ENCODE assay signal across 8 cellular contexts in the genomic region with DNA sequence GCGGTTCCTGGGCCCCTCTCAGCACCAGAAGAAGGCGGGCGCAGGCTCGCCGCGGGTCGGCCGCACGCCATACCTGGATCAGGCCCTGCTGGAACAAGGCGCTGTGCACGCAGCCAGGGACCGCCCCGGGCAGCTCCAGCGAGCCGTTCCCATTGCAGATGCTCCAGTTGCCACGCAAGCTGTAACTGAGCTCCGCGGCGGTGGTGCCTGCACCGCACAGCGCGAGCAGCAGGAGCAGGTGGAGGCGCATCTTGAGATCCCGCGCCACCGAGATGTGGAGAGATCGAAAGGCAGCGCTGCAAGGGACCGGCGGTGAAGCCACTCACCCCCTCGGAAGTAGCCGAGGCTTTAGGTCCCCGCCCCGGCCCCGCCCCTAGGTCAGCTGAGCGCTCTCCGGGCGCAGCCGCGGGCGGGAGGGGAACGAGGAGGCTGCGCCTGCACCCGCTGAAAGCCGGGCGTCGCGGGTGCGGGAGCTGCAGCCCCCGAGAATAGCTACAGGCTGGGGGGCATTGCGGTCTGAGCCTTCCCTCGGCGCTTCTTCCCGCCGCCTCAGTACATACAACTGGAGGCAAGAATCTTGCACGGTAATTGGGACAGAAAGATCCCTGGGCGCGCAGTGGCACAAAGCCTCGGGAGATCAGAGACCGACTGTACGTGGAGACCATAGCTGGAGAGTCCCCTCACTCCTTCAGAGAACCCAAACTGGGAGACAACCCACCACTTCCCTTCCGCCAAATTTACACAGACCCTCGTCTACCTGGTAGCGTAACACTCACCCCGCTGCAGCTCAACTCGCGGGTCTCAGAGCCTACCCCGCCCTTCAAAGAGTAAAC. TPM values are rescaled to one million over a fixed set of nuclear protein-coding genes. Genes with fewer than 3 reads are reported as not detected.
DNase-seq lines count a peak whose midpoint lies in the region; ATAC-seq and TF ChIP-seq lines count a peak whose summit lies in the region.

A gene (minus strand): TSS at position 324 of the 833 bp plus-strand sequence. CDS start 74 bp downstream, at position 250.

- in situ Hi-C loops in Caki2 (cut with HindIII; ENCODE audit: low pct_unique_long_range_greater_than_20kb, low sequenced_read_pairs) = no loop called here

- WGBS in endodermal cell (ENCODE audit: insufficient coverage in 1 of 2, insufficient read length in 1 of 2), 2 experiments = 0 to 1% methylated on average over 22 to 68 of the region's 68 CpGs
- 0% methylated on average over 45 to 57 of the region's 68 CpGs for WGBS in mesodermal cell (ENCODE audit: insufficient coverage in 2 of 2), 2 experiments

- ATAC-seq in GM21367 (IDR thresholded peaks at IDR 0.05; ENCODE audit: unreplicated experiment) = peak; percentile 86

- H3K4me1 Mint-ChIP-seq in endodermal cell = peaks cover 19% of the 10 kb centered on the region

- H3K9me3 ChIP-seq in endodermal cell (ENCODE audit: control insufficient read depth, low read length) = no peaks in the 10 kb centered on the region
- H3K9me3 ChIP-seq in mesodermal cell (ENCODE audit: control insufficient read depth, low read length) = no peaks in the 10 kb centered on the region

- H3K4me1 ChIP-seq in endodermal cell (ENCODE audit: control insufficient read depth, insufficient read depth, low read length) (no peaks in the 10 kb centered on the region), mesodermal cell (ENCODE audit: control insufficient read depth, insufficient read depth, low read length, poor library complexity, severe bottlenecking) (no peaks in the 10 kb centered on the region)

- H3K27me3 ChIP-seq in endodermal cell (ENCODE audit: control insufficient read depth, insufficient read depth, low read length, poor library complexity, severe bottlenecking) = no peaks in the 10 kb centered on the region

- peak within 1 kb of the TSS; percentile 83 for H3K4me3 Mint-ChIP-seq in endodermal cell

- H3K27ac Mint-ChIP-seq in endodermal cell = peak within 1 kb of the TSS; percentile 96

- no peaks in the 10 kb centered on the region for H3K36me3 ChIP-seq in endodermal cell (ENCODE audit: control insufficient read depth, insufficient read depth, low read length)
- H3K36me3 ChIP-seq in mesodermal cell (ENCODE audit: control insufficient read depth, insufficient read depth, low read length) = no peaks in the 10 kb centered on the region

- H3K4me3 ChIP-seq in endodermal cell (ENCODE audit: low read length) (peak within 1 kb of the TSS; percentile 92), mesodermal cell (ENCODE audit: extremely low read depth, insufficient read depth, low read length, poor library complexity, severe bottlenecking) (peak within 1 kb of the TSS; percentile 68)

- no peak within 1 kb of the TSS for H3K27ac ChIP-seq in endodermal cell (ENCODE audit: low read depth, low read length)
- H3K27ac ChIP-seq in mesodermal cell (ENCODE audit: low read depth, low read length, severe bottlenecking) = peak within 1 kb of the TSS; percentile 5

- H3K27me3 Mint-ChIP-seq in endodermal cell (ENCODE audit: insufficient read depth) = no peaks in the 10 kb centered on the region

- H3K9me3 Mint-ChIP-seq in endodermal cell = no peaks in the 10 kb centered on the region

- DNase-seq in Caki2 (ENCODE audit: low read depth) (peak; percentile 80), HT-29 (ENCODE audit: low spot score) (peak; percentile 83), NOMO-1 treated with dmso at 0.1 percent for 144 hours (lab: John Stamatoyannopoulos, UW; ENCODE audit: unreplicated experiment) (peak; percentile 82), endodermal cell (peak; percentile 95)
- DNase-seq in activated CD8-positive, alpha-beta memory T cell treated with anti-CD3 and anti-CD28 coated beads for 48 hours (ENCODE audit: low read depth in 2 of 3, low spot score in 2 of 3) = peak; percentile 55 to 67 (median 62)
- peak; percentile 71 for DNase-seq in stimulated activated CD8-positive, alpha-beta memory T cell treated with anti-CD3 and anti-CD28 coated beads, Interleukin-15, amount 100 ng/mL, for 24 hours (ENCODE audit: low read depth)

- TF ChIP-seq CTCF in endodermal cell (conservative IDR thresholded peaks at IDR 0.05) = peak; percentile 27

- H3K36me3 Mint-ChIP-seq in endodermal cell (ENCODE audit: low read depth) = no peaks in the 10 kb centered on the region

- peak within 1 kb of the TSS; percentile 67 for H3K9ac ChIP-seq in endodermal cell (ENCODE audit: extremely low read depth, low read length, poor library complexity, severe bottlenecking)

RNA-seq across cellular contexts. Expression of the gene that starts here (rescaled TPM):
- total RNA-seq in Caki2 (2014; rRNA removed; shearing (Covaris generic); ENCODE audit: low replicate concordance) = 17.8 and 19.4 TPM in 2 replicates
- total RNA-seq in HT-29 (2014; rRNA removed; shearing (Covaris generic)) = 18.9 and 23.2 TPM in 2 replicates
- 10 to 100 TPM; 30.4 to 32.0 TPM for total RNA-seq in endodermal cell
- polyA plus RNA-seq in endodermal cell (2013, experiment 1 of 2) = 17.3 TPM
- polyA plus RNA-seq in endodermal cell (2013, experiment 2 of 2) = 14.6 TPM
- polyA plus RNA-seq in mesodermal cell (2013, experiment 1 of 2) = 21.9 TPM
- 21.7 TPM for polyA plus RNA-seq in mesodermal cell (2013, experiment 2 of 2)
